8 cellular contexts compared by ENCODE assay signal in the genomic region with DNA sequence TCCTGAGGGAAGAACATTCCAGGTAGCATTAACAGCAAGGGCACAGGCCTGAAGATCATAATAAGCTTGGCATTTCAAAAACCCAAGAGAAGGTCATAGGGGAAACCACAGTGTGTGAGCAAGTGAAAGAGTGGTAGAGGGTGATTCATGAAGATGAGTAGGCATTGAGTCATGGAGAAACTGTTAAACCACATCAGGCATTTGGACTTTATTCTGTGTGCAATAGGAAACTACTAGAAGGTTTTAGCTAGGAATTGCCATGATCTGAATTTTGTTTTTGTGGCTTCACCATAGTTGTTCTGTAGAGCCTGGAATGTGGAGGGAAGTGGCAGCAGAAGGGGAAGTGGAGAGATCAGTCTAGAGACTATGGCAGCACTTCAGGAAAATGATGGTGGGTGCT.
DNase-seq lines count a peak whose midpoint lies in the region; ATAC-seq and TF ChIP-seq lines count a peak whose summit lies in the region.

No MANE protein-coding gene starts in this region.

- peak overlapping the region; percentile 81 for H3K27ac ChIP-seq in smooth muscle cell (ENCODE audit: low read depth)
- no peak overlapping the region for H3K27ac ChIP-seq in colonic mucosa

- H3K9me3 ChIP-seq in smooth muscle cell (replicated peaks; ENCODE audit: low read depth) (no peaks in the 10 kb centered on the region), colonic mucosa (no peaks in the 10 kb centered on the region)

- H3K9ac ChIP-seq in smooth muscle cell (ENCODE audit: low read depth) (peak overlapping the region; percentile 7), colonic mucosa (ENCODE audit: low read depth in 2 of 2, low read length in 2 of 2) (no peak overlapping the region)

- no peaks in the 10 kb centered on the region for H4K20me1 ChIP-seq in smooth muscle cell (ENCODE audit: low read depth)

- intact Hi-C loops in left ventricle myocardium superior (cut with micrococcal nuclease), result no loop called here
- intact Hi-C loops in colonic mucosa (cut with DNase I), result no loop called here

- no peak overlapping the region for H3K4me3 Mint-ChIP-seq in activated naive CD4-positive, alpha-beta T cell treated with anti-CD3 and anti-CD28 coated beads, Interleukin-2, amount 50 U/mL, for 24 hours

- H3K9me3 Mint-ChIP-seq in activated naive CD4-positive, alpha-beta T cell treated with anti-CD3 and anti-CD28 coated beads, Interleukin-2, amount 50 U/mL, for 24 hours, result peaks cover 9% of the 10 kb centered on the region

- H3K27me3 ChIP-seq in smooth muscle cell (ENCODE audit: low read depth) (no peaks in the 10 kb centered on the region), colonic mucosa (no peaks in the 10 kb centered on the region)

- no peak for TF ChIP-seq CTCF in smooth muscle cell (IDR thresholded peaks at IDR 0.05; ENCODE audit: borderline replicate concordance, insufficient read depth, poor library complexity, severe bottlenecking)
- TF ChIP-seq CTCF in colonic mucosa (IDR thresholded peaks at IDR 0.05), result no peak

- peaks cover 5% of the 10 kb centered on the region for H3K4me1 ChIP-seq in smooth muscle cell (ENCODE audit: low read depth)
- H3K4me1 ChIP-seq in colonic mucosa, result no peaks in the 10 kb centered on the region

- H3K36me3 Mint-ChIP-seq in activated naive CD4-positive, alpha-beta T cell treated with anti-CD3 and anti-CD28 coated beads, Interleukin-2, amount 50 U/mL, for 24 hours, result no peaks in the 10 kb centered on the region

- H3K36me3 ChIP-seq in smooth muscle cell (ENCODE audit: low read depth) (no peaks in the 10 kb centered on the region), colonic mucosa (no peaks in the 10 kb centered on the region)

- H2AFZ ChIP-seq in smooth muscle cell (ENCODE audit: low read depth), result no peak overlapping the region

- no peak for ATAC-seq in left ventricle myocardium superior

- H3K4me3 ChIP-seq in smooth muscle cell (no peak overlapping the region), colonic mucosa (no peak overlapping the region)

- H3K27me3 Mint-ChIP-seq in activated naive CD4-positive, alpha-beta T cell treated with anti-CD3 and anti-CD28 coated beads, Interleukin-2, amount 50 U/mL, for 24 hours, result no peaks in the 10 kb centered on the region

- no peak for DNase-seq in activated naive CD4-positive, alpha-beta T cell (lab: John Stamatoyannopoulos, UW)
- peak; percentile 41 for DNase-seq in KBM-7
- peak; percentile 95 for DNase-seq in astrocyte of the hippocampus (ENCODE audit: low read depth, low spot score)
- DNase-seq in smooth muscle cell (lab: John Stamatoyannopoulos, UW; ENCODE audit: unreplicated experiment), result no peak
- no peak for DNase-seq in left ventricle myocardium superior
- no peak for DNase-seq in midbrain (lab: John Stamatoyannopoulos, UW)
- DNase-seq in colonic mucosa, result no peak

- peaks cover 8% of the 10 kb centered on the region for H3K4me1 Mint-ChIP-seq in activated naive CD4-positive, alpha-beta T cell treated with anti-CD3 and anti-CD28 coated beads, Interleukin-2, amount 50 U/mL, for 24 hours

- in situ Hi-C loops in KBM-7 (cut with MboI; ENCODE audit: low pct_unique_long_range_greater_than_20kb, low sequenced_read_pairs), result no loop called here

- H3F3A ChIP-seq in smooth muscle cell (ENCODE audit: low read depth), result peaks cover 18% of the 10 kb centered on the region

- peak overlapping the region; percentile 82 for H3K27ac Mint-ChIP-seq in activated naive CD4-positive, alpha-beta T cell treated with anti-CD3 and anti-CD28 coated beads, Interleukin-2, amount 50 U/mL, for 24 hours

- no peaks in the 10 kb centered on the region for H3K79me2 ChIP-seq in smooth muscle cell (ENCODE audit: low read depth)

- H3K4me2 ChIP-seq in smooth muscle cell, result peak overlapping the region; percentile 62

Comparison
In these comparisons a context has a peak if more than half of its experiments do, and no peak if none do; other contexts are left out.
1. DNase-seq: peak in KBM-7 (single experiment) and astrocyte of the hippocampus (single experiment); none in activated naive CD4-positive, alpha-beta T cell (0 of 4), smooth muscle cell (single experiment), left ventricle myocardium superior (single experiment), midbrain (single experiment) and colonic mucosa (single experiment).